In genomic region chr3:124851136-124851535, GRCh38 we compare ENCODE assay signal across 19 cellular contexts. TPM values are rescaled to one million over a fixed set of nuclear protein-coding genes. Genes with fewer than 3 reads are reported as not detected.
DNase-seq lines count a peak whose midpoint lies in the region; ATAC-seq and TF ChIP-seq lines count a peak whose summit lies in the region.
"Had no signal": no experiment of that assay in that cellular context is flagged by ENCODE, and none has a peak within 500 bp of the region (broad histone marks: within the 10 kb centered on the region; RNA-seq: fewer than 3 reads in every experiment).

No MANE protein-coding gene starts in this region.

- H3K36me3 Mint-ChIP-seq in neural crest cell (ENCODE audit: low read depth): peaks cover 14% of the 10 kb centered on the region
- H3K36me3 Mint-ChIP-seq: IgD-negative memory B cell had no signal

- no peak overlapping the region for H3K4me3 Mint-ChIP-seq in neural crest cell
- H3K4me3 Mint-ChIP-seq: IgD-negative memory B cell had no signal

- H3K4me3 ChIP-seq in heart right ventricle: no peak overlapping the region
- no peak overlapping the region for H3K4me3 ChIP-seq in fibroblast of pulmonary artery (replicated peaks; ENCODE audit: low read depth, low read length)
- no peak overlapping the region for H3K4me3 ChIP-seq in aorta (ENCODE audit: low read length in 2 of 2)
- H3K4me3 ChIP-seq: body of pancreas, heart left ventricle, SJCRH30 had no signal

- no peaks in the 10 kb centered on the region for H3K9me3 ChIP-seq in heart right ventricle
- no peaks in the 10 kb centered on the region for H3K9me3 ChIP-seq in aorta (ENCODE audit: control insufficient read depth, low read length)
- H3K9me3 ChIP-seq: body of pancreas, heart left ventricle, SJCRH30 had no signal

- intact Hi-C loops in Right ventricle myocardium inferior (cut with DNase I): no loop called here
- intact Hi-C loops in heart right ventricle (cut with DNase I): loop anchor here in 1 of 10 donors (5.0 kb wide), 1 partner anchor 36 kb away; the partner anchor contains the start of gene ITGB5
- intact Hi-C loops in aorta (cut with DNase I): no loop called here

- H3K4me1 Mint-ChIP-seq in neural crest cell: peaks cover 28% of the 10 kb centered on the region
- H3K4me1 Mint-ChIP-seq: IgD-negative memory B cell had no signal

- DNase-seq in Right ventricle myocardium inferior (ENCODE audit: missing footprints) (no peak), heart right ventricle (no peak), fibroblast of pulmonary artery (ENCODE audit: low read depth) (peak; percentile 61), neural crest cell (ENCODE audit: low read depth, low spot score) (no peak), aorta (no peak), ureter (ENCODE audit: low spot score) (no peak)
- DNase-seq: 8988T; activated CD4-positive, alpha-beta T cell treated with anti-CD3 and anti-CD28 coated beads for 1 hour; activated CD8-positive, alpha-beta memory T cell treated with anti-CD3 and anti-CD28 coated beads, Interleukin-2, amount 50 U/mL, for 4 hours; activated naive CD4-positive, alpha-beta T cell; body of pancreas; erythroblast; NCI-H526; SJCRH30 had no signal

- H3K4me1 ChIP-seq in heart right ventricle: peaks cover 0 to 35% (median 10%) of the 10 kb centered on the region in 9 donors
- peaks cover 4 to 7% of the 10 kb centered on the region in 2 donors for H3K4me1 ChIP-seq in aorta (ENCODE audit: control insufficient read depth in 1 of 2, insufficient read depth in 2 of 2, low read length in 2 of 2)
- H3K4me1 ChIP-seq: body of pancreas had no signal

- H3K27me3 ChIP-seq in heart right ventricle (no peaks in the 10 kb centered on the region), aorta (ENCODE audit: control insufficient read depth in 1 of 2, insufficient read depth in 2 of 2, low read length in 1 of 2) (no peaks in the 10 kb centered on the region)
- H3K27me3 ChIP-seq: body of pancreas, heart left ventricle, SJCRH30 had no signal

- no peaks in the 10 kb centered on the region for H3K27me3 Mint-ChIP-seq in neural crest cell (ENCODE audit: low read depth)

- H3K36me3 ChIP-seq in heart right ventricle (peaks cover 0 to 62% (median 21%) of the 10 kb centered on the region in 9 donors), aorta (ENCODE audit: control insufficient read depth in 1 of 2, insufficient read depth in 2 of 2, low read length in 1 of 2) (peaks cover 2 to 3% of the 10 kb centered on the region in 2 donors)

- ATAC-seq in Right ventricle myocardium inferior: peak; percentile 15
- ATAC-seq in heart right ventricle: no peak
- ATAC-seq in aorta (ENCODE audit: low FRiP score): peak; percentile 23
- no peak for ATAC-seq in GM18870 (IDR thresholded peaks at IDR 0.05; ENCODE audit: unreplicated experiment)
- no peak for ATAC-seq in HG02884 (IDR thresholded peaks at IDR 0.05; ENCODE audit: unreplicated experiment)
- ATAC-seq: body of pancreas had no signal

- H3K27ac ChIP-seq in heart right ventricle: peak overlapping the region in 4 of 10 donors; percentile 20 to 53 (median 41)
- H3K27ac ChIP-seq in aorta (ENCODE audit: low read depth in 1 of 2, low read length in 2 of 2): peak overlapping the region in 1 of 2 donors; percentile 91
- H3K27ac ChIP-seq: body of pancreas, C4-2B, SJCRH30 had no signal

- TF ChIP-seq CTCF in heart right ventricle (IDR thresholded peaks at IDR 0.05): no peak
- TF ChIP-seq CTCF in fibroblast of pulmonary artery (IDR thresholded peaks at IDR 0.05; ENCODE audit: low read length, missing control alignments): no peak
- no peak for TF ChIP-seq CTCF in neural crest cell (conservative IDR thresholded peaks at IDR 0.05)

- H3K27ac Mint-ChIP-seq in neural crest cell (ENCODE audit: unreplicated experiment): peak overlapping the region; percentile 16
- H3K27ac Mint-ChIP-seq: IgD-negative memory B cell had no signal

- 44 to 51% methylated on average over 3 of the region's 3 CpGs for WGBS in heart right ventricle, 2 donors
- WGBS in aorta, 2 donors: 5 to 11% methylated on average over 3 of the region's 3 CpGs

- H3K9me3 Mint-ChIP-seq in neural crest cell: no peaks in the 10 kb centered on the region

RNA-seq across cellular contexts. Expression of gene ITGB5, which starts 36.0 kb away (rescaled TPM):
- total RNA-seq in Right ventricle myocardium inferior: 109 TPM
- 100 to 1,000 TPM in 6 of 10 donors, 10 to 100 TPM in 4; 72.2 to 154 (median 108) TPM for total RNA-seq in heart right ventricle
- polyA plus RNA-seq in heart right ventricle: 100 to 1,000 TPM in 1 of 2 donors, 10 to 100 TPM in 1; 18.5 to 145 TPM
- 66.1 and 81.9 TPM in 2 replicates for total RNA-seq in neural crest cell
- 100 to 1,000 TPM; 332 to 369 TPM for total RNA-seq in aorta
- polyA plus RNA-seq in aorta: 100 to 1,000 TPM; 101 to 251 TPM
- total RNA-seq in ureter: 57.7 TPM

Comparison
In these comparisons a context has a peak if more than half of its experiments do, and no peak if none do; other contexts are left out.
1. ATAC-seq: peak in Right ventricle myocardium inferior (single experiment) and aorta (single experiment); none in heart right ventricle (0 of 8), GM18870 (single experiment) and HG02884 (single experiment).